In the genomic region with DNA sequence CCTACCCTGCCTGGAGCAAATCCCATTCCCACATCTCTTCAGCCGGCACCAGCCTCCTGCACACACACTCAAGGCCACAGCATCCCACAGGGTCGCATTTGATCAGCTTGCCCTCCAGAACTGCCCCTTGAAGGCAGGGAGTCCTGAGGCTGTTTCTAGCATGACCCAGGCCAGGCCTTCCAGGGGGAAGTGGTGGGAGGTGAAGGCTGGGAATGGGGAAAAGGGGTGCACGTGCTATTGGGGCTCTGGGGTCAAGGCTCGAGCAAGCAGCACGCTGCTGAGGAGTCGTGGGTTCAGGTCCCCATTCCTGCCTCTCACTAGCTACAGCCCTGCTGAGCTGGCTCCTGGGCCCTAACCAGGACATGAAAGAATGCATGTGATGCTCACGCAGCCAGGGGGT, we compare ENCODE assay signal across 2 cellular contexts.
TF ChIP-seq lines count a peak whose summit lies in the region.

No MANE protein-coding gene starts in this region.

TF ChIP-seq in WTC11, 78 proteins besides CTCF, POLR2A, EP300 and RAD21:
- no peak for TF ChIP-seq NR3C1 (CRISPR knock-in tag; conservative IDR thresholded peaks at IDR 0.05; ENCODE audit: low read depth)
- TF ChIP-seq CBFB (CRISPR knock-in tag; IDR thresholded peaks at IDR 0.05; ENCODE audit: low read depth) = no peak
- no peak for TF ChIP-seq ZNF263 (CRISPR knock-in tag; IDR thresholded peaks at IDR 0.05; ENCODE audit: low read depth)
- TF ChIP-seq, protein P1, sequence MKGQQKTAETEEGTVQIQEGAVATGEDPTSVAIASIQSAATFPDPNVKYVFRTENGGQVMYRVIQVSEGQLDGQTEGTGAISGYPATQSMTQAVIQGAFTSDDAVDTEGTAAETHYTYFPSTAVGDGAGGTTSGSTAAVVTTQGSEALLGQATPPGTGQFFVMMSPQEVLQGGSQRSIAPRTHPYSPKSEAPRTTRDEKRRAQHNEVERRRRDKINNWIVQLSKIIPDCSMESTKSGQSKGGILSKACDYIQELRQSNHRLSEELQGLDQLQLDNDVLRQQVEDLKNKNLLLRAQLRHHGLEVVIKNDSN (CRISPR knock-in tag; IDR thresholded peaks at IDR 0.05) = no peak
- TF ChIP-seq NR1H2 (CRISPR knock-in tag; IDR thresholded peaks at IDR 0.05) = no peak

TF ChIP-seq in H1, 55 proteins besides CTCF, POLR2A, EP300 and RAD21:
- TF ChIP-seq TEAD4 (IDR thresholded peaks at IDR 0.05; ENCODE audit: low read depth, low read length) = no peak
- no peak for TF ChIP-seq YY1 (IDR thresholded peaks at IDR 0.05; ENCODE audit: low read depth, low read length)
- no peak for TF ChIP-seq JUN (IDR thresholded peaks at IDR 0.05; ENCODE audit: low read depth, low read length)
- no peak for TF ChIP-seq HDAC2 (IDR thresholded peaks at IDR 0.05; ENCODE audit: borderline replicate concordance in 1 of 2, low read depth in 2 of 2, low read length in 2 of 2)
- TF ChIP-seq SIX5 (IDR thresholded peaks at IDR 0.05; ENCODE audit: low read depth, low read length) = no peak
- TF ChIP-seq, protein P2, sequence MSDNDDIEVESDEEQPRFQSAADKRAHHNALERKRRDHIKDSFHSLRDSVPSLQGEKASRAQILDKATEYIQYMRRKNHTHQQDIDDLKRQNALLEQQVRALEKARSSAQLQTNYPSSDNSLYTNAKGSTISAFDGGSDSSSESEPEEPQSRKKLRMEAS (IDR thresholded peaks at IDR 0.05) = no peak
- no peak for TF ChIP-seq KDM1A (IDR thresholded peaks at IDR 0.05; ENCODE audit: borderline replicate concordance, low read length)
- no peak for TF ChIP-seq CEBPB (IDR thresholded peaks at IDR 0.05; ENCODE audit: low read depth, low read length)
- TF ChIP-seq EGR1 (IDR thresholded peaks at IDR 0.05; ENCODE audit: borderline replicate concordance, low read depth, low read length) = no peak
- TF ChIP-seq CHD2 (IDR thresholded peaks at IDR 0.05; ENCODE audit: low read length) = no peak
- TF ChIP-seq TAF1 (IDR thresholded peaks at IDR 0.05; ENCODE audit: low read depth, low read length) = no peak
